In the genomic region with DNA sequence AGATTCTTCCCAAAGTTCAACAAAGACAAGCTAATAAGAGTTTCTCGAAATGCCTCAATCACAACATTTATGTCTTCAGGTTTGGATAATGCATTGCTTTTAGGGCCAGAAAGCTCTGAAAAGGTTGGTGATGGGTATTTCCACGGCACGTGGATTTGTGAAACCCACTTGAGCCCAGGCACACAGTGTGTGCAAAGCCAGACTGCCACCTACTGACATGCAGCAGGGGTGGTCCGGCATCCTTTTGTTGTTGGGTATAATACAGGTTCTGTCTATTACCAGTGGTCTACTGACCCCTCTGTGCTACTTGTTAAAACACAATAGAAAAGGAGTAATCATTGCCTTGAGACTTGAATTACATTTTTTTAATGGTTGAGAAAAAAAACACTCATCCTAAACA, we compare ENCODE assay signal across 9 cellular contexts.
DNase-seq lines count a peak whose midpoint lies in the region; ATAC-seq and TF ChIP-seq lines count a peak whose summit lies in the region.
"Had no signal": no experiment of that assay in that cellular context is flagged by ENCODE, and none has a peak within 500 bp of the region (broad histone marks: within the 10 kb centered on the region; RNA-seq: fewer than 3 reads in every experiment).

No MANE protein-coding gene starts in this region.

- no peak overlapping the region for H3K4me3 ChIP-seq in dorsolateral prefrontal cortex
- no peak overlapping the region for H3K4me3 ChIP-seq in suprapubic skin
- H3K4me3 ChIP-seq: SJSA1 had no signal

- no peaks in the 10 kb centered on the region for H3K9me3 ChIP-seq in suprapubic skin
- H3K9me3 ChIP-seq: SJSA1 had no signal

- in situ Hi-C loops in KBM-7 (cut with MboI; ENCODE audit: low pct_unique_long_range_greater_than_20kb, low sequenced_read_pairs): no loop called here

- no peak overlapping the region for H3K4me3 Mint-ChIP-seq in nephron progenitor cell

- no peaks in the 10 kb centered on the region for H3K9me3 Mint-ChIP-seq in nephron progenitor cell

- intact Hi-C loops in dorsolateral prefrontal cortex (cut with DNase I): loop anchor here in 1 of 2 donors (5.0 to 10.0 kb wide), 4 partner anchors 305 to 642 kb away; no protein-coding TSS in a partner anchor

- H3K4me1 Mint-ChIP-seq in nephron progenitor cell: peaks cover 14% of the 10 kb centered on the region

- no peaks in the 10 kb centered on the region for H3K36me3 ChIP-seq in suprapubic skin
- H3K36me3 ChIP-seq: SJSA1 had no signal

- H3K4me1 ChIP-seq in suprapubic skin: no peaks in the 10 kb centered on the region
- H3K4me1 ChIP-seq: SJSA1 had no signal

- TF ChIP-seq CTCF in dorsolateral prefrontal cortex (IDR thresholded peaks at IDR 0.05 in 54 of 56, conservative IDR thresholded peaks at IDR 0.05 in 2 of 56; ENCODE audit: low read depth in 1 of 56, partially characterized antibody in 56 of 56) (peak in 54 of 56 donors; percentile 25 to 77 (median 54)), nephron progenitor cell (IDR thresholded peaks at IDR 0.05) (peak; percentile 16), suprapubic skin (IDR thresholded peaks at IDR 0.05) (no peak)

- TF ChIP-seq EP300 in suprapubic skin (IDR thresholded peaks at IDR 0.05): no peak

- ATAC-seq in GM21423 (IDR thresholded peaks at IDR 0.05; ENCODE audit: unreplicated experiment): no peak
- no peak for ATAC-seq in HG03469 (IDR thresholded peaks at IDR 0.05; ENCODE audit: unreplicated experiment)

- H3K27ac Mint-ChIP-seq in nephron progenitor cell: no peak overlapping the region

- DNase-seq in EH (ENCODE audit: low read depth): peak; percentile 8
- DNase-seq in KBM-7: peak; percentile 4
- DNase-seq in dorsolateral prefrontal cortex: peak in 8 of 10 donors; percentile 9 to 55 (median 44)
- peak; percentile 21 for DNase-seq in nephron progenitor cell
- no peak for DNase-seq in suprapubic skin (ENCODE audit: low spot score in 2 of 2)
- no peak for DNase-seq in glomerular visceral epithelial cell (ENCODE audit: extremely low spot score)

- no peak overlapping the region for H3K27ac ChIP-seq in dorsolateral prefrontal cortex
- H3K27ac ChIP-seq in suprapubic skin: no peak overlapping the region
- H3K27ac ChIP-seq: SJSA1 had no signal

- WGBS in suprapubic skin: 52% methylated on average over 4 of the region's 4 CpGs

- no peak for TF ChIP-seq POLR2A in suprapubic skin (IDR thresholded peaks at IDR 0.05)

- H3K27me3 Mint-ChIP-seq in nephron progenitor cell (ENCODE audit: low read depth, poor library complexity): no peaks in the 10 kb centered on the region

- H3K27me3 ChIP-seq in dorsolateral prefrontal cortex (no peaks in the 10 kb centered on the region), suprapubic skin (no peaks in the 10 kb centered on the region)
- H3K27me3 ChIP-seq: SJSA1 had no signal

- no peaks in the 10 kb centered on the region for H3K36me3 Mint-ChIP-seq in nephron progenitor cell (ENCODE audit: low read depth)

Comparison
In these comparisons a context has a peak if more than half of its experiments do, and no peak if none do; other contexts are left out.
1. DNase-seq: peak in EH (single experiment), KBM-7 (single experiment), dorsolateral prefrontal cortex (8 of 10) and nephron progenitor cell (single experiment); none in suprapubic skin (0 of 2) and glomerular visceral epithelial cell (single experiment).
2. CTCF ChIP-seq: peak in dorsolateral prefrontal cortex (54 of 56) and nephron progenitor cell (single experiment); none in suprapubic skin (0 of 2).